23 cellular contexts compared by ENCODE assay signal in genomic region chr18:48053881-48054586, GRCh38.
DNase-seq lines count a peak whose midpoint lies in the region; ATAC-seq, FAIRE-seq and TF ChIP-seq lines count a peak whose summit lies in the region.
"Had no signal": no experiment of that assay in that cellular context is flagged by ENCODE, and none has a peak within 500 bp of the region (broad histone marks: within the 10 kb centered on the region; RNA-seq: fewer than 3 reads in every experiment).

No MANE protein-coding gene starts in this region.

- WGBS in H1 (ENCODE audit: extremely low coverage in 1 of 2, insufficient coverage in 1 of 2, insufficient read length in 1 of 2, insufficient replicate concordance in 2 of 2, low coverage in 1 of 2, low lambda C conversion rate in 2 of 2, missing lambda C conversion rate in 1 of 2), 2 experiments: 83% methylated on average over 19 of the region's 19 CpGs; no CpG with 5 or more reads in 1 of the 2 experiments

- no peak overlapping the region for H3K4me3 Mint-ChIP-seq in chondrocyte (ENCODE audit: unreplicated experiment)
- H3K4me3 Mint-ChIP-seq: activated CD4-positive, alpha-beta T cell treated with anti-CD3 and anti-CD28 coated beads for 36 hours; activated CD8-positive, alpha-beta memory T cell treated with anti-CD3 and anti-CD28 coated beads, Interleukin-2, amount 10 ng/mL, durations not matched to agents 7 days and 5 days; activated naive CD8-positive, alpha-beta T cell treated with anti-CD3 and anti-CD28 coated beads, Interleukin-2, amount 10 ng/mL, durations not matched to agents 7 days and 5 days; effector memory CD8-positive, alpha-beta T cell had no signal

- 0 out of 7 replicates have a peak, but pooled peaks cover 0 to 2% (median 0%) of the 10 kb centered on the region in 4 experiments for H3K27me3 ChIP-seq in H1 (replicated peaks in 1 of 4; ENCODE audit: control insufficient read depth in 3 of 4, extremely low read depth in 1 of 4, insufficient read depth in 3 of 4, low read length in 3 of 4)
- H3K27me3 ChIP-seq in mucosa of rectum (ENCODE audit: control insufficient read depth in 2 of 2, insufficient read depth in 2 of 2, low read length in 2 of 2): no peaks in the 10 kb centered on the region
- no peaks in the 10 kb centered on the region for H3K27me3 ChIP-seq in upper lobe of right lung
- H3K27me3 ChIP-seq: thyroid gland had no signal

- no peaks in the 10 kb centered on the region; the same call in 1 of the 2 replicates for H3K79me1 ChIP-seq in H1 (ENCODE audit: low read depth, low read length)

- H2BK15ac ChIP-seq in H1 (ENCODE audit: low read length): no peak overlapping the region

- no peaks in the 10 kb centered on the region for H3K79me2 ChIP-seq in H1 (ENCODE audit: control insufficient read depth in 1 of 2, insufficient read depth in 2 of 2, low read length in 2 of 2)

- no peaks in the 10 kb centered on the region for H3K4me1 Mint-ChIP-seq in chondrocyte (ENCODE audit: low read depth)
- H3K4me1 Mint-ChIP-seq: activated CD4-positive, alpha-beta T cell treated with anti-CD3 and anti-CD28 coated beads for 36 hours; activated CD8-positive, alpha-beta memory T cell treated with anti-CD3 and anti-CD28 coated beads, Interleukin-2, amount 10 ng/mL, durations not matched to agents 7 days and 5 days; activated naive CD8-positive, alpha-beta T cell treated with anti-CD3 and anti-CD28 coated beads, Interleukin-2, amount 10 ng/mL, durations not matched to agents 7 days and 5 days had no signal

- H3K9ac ChIP-seq in H1 (replicated peaks in 1 of 4; ENCODE audit: extremely low read depth in 1 of 4, low read depth in 3 of 4, low read length in 3 of 4) (no peak overlapping the region), mucosa of rectum (ENCODE audit: low read depth in 1 of 2, low read length in 2 of 2) (peak overlapping the region in 1 of 2 donors; percentile 18)

- H3K18ac ChIP-seq in H1 (ENCODE audit: extremely low read depth, low read length): no peak overlapping the region

- H3K14ac ChIP-seq in H1 (ENCODE audit: insufficient read length): no peak overlapping the region

- H3K23ac ChIP-seq in H1 (ENCODE audit: insufficient read length): no peak overlapping the region

- peak overlapping the region; percentile 45; the same call in 1 of the 2 replicates for H2AFZ ChIP-seq in H1 (ENCODE audit: low read length)

- no peaks in the 10 kb centered on the region for H3K36me3 ChIP-seq in H1 (ENCODE audit: control insufficient read depth in 2 of 4, insufficient read depth in 4 of 4, low read length in 3 of 4)
- no peaks in the 10 kb centered on the region for H3K36me3 ChIP-seq in mucosa of rectum (ENCODE audit: control insufficient read depth in 2 of 2, insufficient read depth in 2 of 2, low read length in 2 of 2)
- H3K36me3 ChIP-seq in upper lobe of right lung: no peaks in the 10 kb centered on the region
- H3K36me3 ChIP-seq: thyroid gland had no signal

- H3K56ac ChIP-seq in H1 (replicated peaks; ENCODE audit: insufficient read length, low read depth, low read length): no peak overlapping the region

- H3K9me3 Mint-ChIP-seq in chondrocyte (ENCODE audit: low read depth): peaks cover 5% of the 10 kb centered on the region
- H3K9me3 Mint-ChIP-seq: activated naive CD8-positive, alpha-beta T cell treated with anti-CD3 and anti-CD28 coated beads, Interleukin-2, amount 10 ng/mL, durations not matched to agents 7 days and 5 days; activated T-helper 2 cell treated with anti-CD3 and anti-CD28 coated beads, Interferon-gamma antibody, Interleukin-2, Interleukin-4, amounts not matched to agents 10 μg/mL and 5 μg/mL and 100 μg/mL, durations not matched to agents 14 hours and 24 hours and 36 hours; effector memory CD8-positive, alpha-beta T cell had no signal

- H3K4me2 ChIP-seq in H1 (ENCODE audit: insufficient read depth in 1 of 2, low read depth in 2 of 2, low read length in 2 of 2): no peak overlapping the region

- no peak overlapping the region for H2BK20ac ChIP-seq in H1 (ENCODE audit: low read length)

- no peak overlapping the region for H4K91ac ChIP-seq in H1 (replicated peaks; ENCODE audit: insufficient read length, low read length)

- H3K4me3 ChIP-seq in H1 (ENCODE audit: extremely low read depth in 1 of 4, insufficient read depth in 2 of 4, low read depth in 3 of 4, low read length in 4 of 4) (no peak overlapping the region), mucosa of rectum (ENCODE audit: low read length in 2 of 2) (no peak overlapping the region), upper lobe of right lung (no peak overlapping the region)
- H3K4me3 ChIP-seq: thyroid gland had no signal

- CTCF ChIA-PET in H1 (lab: Charles Lee; ENCODE audit: partially characterized antibody): interaction anchor here (0.6 to 2.3 kb wide), 5 partner anchors 16 to 52 kb away, joined by 3 to 10 read pairs (median 4); no protein-coding TSS in a partner anchor

- no peak overlapping the region for H2BK12ac ChIP-seq in H1 (ENCODE audit: low read depth, low read length)

- H4K20me1 ChIP-seq in H1 (replicated peaks in 1 of 2; ENCODE audit: control insufficient read depth in 1 of 2, insufficient read depth in 2 of 2, low read length in 2 of 2): no peaks in the 10 kb centered on the region

- no peak for TF ChIP-seq POLR2A in H1 (IDR thresholded peaks at IDR 0.05; ENCODE audit: control extremely low read depth in 1 of 2, low read depth in 2 of 2, low read length in 2 of 2)

- H2AK5ac ChIP-seq in H1 (ENCODE audit: low read depth, low read length): peak overlapping the region; percentile 72; the same call in 1 of the 2 replicates

- H2BK120ac ChIP-seq in H1 (replicated peaks; ENCODE audit: low read depth, low read length): no peak overlapping the region

- H4K5ac ChIP-seq in H1 (ENCODE audit: insufficient read length, low read depth, low read length): no peak overlapping the region

- no peaks in the 10 kb centered on the region for H3K36me3 Mint-ChIP-seq in chondrocyte (ENCODE audit: low read depth)
- H3K36me3 Mint-ChIP-seq: activated CD8-positive, alpha-beta memory T cell treated with anti-CD3 and anti-CD28 coated beads, Interleukin-2, amount 10 ng/mL, durations not matched to agents 7 days and 5 days; activated naive CD8-positive, alpha-beta T cell treated with anti-CD3 and anti-CD28 coated beads, Interleukin-2, amount 10 ng/mL, durations not matched to agents 7 days and 5 days had no signal

- H2BK5ac ChIP-seq in H1 (ENCODE audit: low read depth, low read length): no peak overlapping the region

- no peaks in the 10 kb centered on the region for H3K23me2 ChIP-seq in H1 (ENCODE audit: low read depth, low read length)

- H3K27ac ChIP-seq in H1 (ENCODE audit: low read depth, low read length) (no peak overlapping the region), mucosa of rectum (ENCODE audit: low read depth in 2 of 2, low read length in 2 of 2) (peak overlapping the region; percentile 72 to 80), upper lobe of right lung (no peak overlapping the region)

- no peak for ATAC-seq in upper lobe of right lung
- ATAC-seq: activated CD4-positive, alpha-beta T cell treated with anti-CD3 and anti-CD28 coated beads for 36 hours; activated CD8-positive, alpha-beta memory T cell treated with anti-CD3 and anti-CD28 coated beads, Interleukin-2, amount 10 ng/mL, durations not matched to agents 7 days and 5 days; effector memory CD8-positive, alpha-beta T cell; HCT116; stimulated activated naive CD8-positive, alpha-beta T cell treated with anti-CD3 and anti-CD28 coated beads, Interleukin-15, Interleukin-2, amounts not matched to agents 100 U/mL and 50 U/mL, for 24 hours had no signal

- H4K8ac ChIP-seq in H1 (ENCODE audit: extremely low read depth, insufficient read depth, low read length): no peak overlapping the region

- TF ChIP-seq EP300 in H1 (IDR thresholded peaks at IDR 0.05; ENCODE audit: borderline replicate concordance in 1 of 2, low read depth in 2 of 2, low read length in 2 of 2): no peak

- POLR2A ChIA-PET in H1 (lab: Charles Lee; ENCODE audit: partially characterized antibody): no interaction called here

- H3K9me3 ChIP-seq in H1 (ENCODE audit: insufficient read depth in 2 of 2, low read depth in 1 of 2, low read length in 1 of 2): no peaks in the 10 kb centered on the region
- no peaks in the 10 kb centered on the region for H3K9me3 ChIP-seq in mucosa of rectum (ENCODE audit: control insufficient read depth in 2 of 2, low read length in 2 of 2)
- H3K9me3 ChIP-seq in upper lobe of right lung: no peaks in the 10 kb centered on the region
- H3K9me3 ChIP-seq: thyroid gland had no signal

- DNase-seq in NCI-H69 (lab: John Stamatoyannopoulos, UW) (peak; percentile 85), H1 (ENCODE audit: low read depth in 1 of 2, low spot score in 2 of 2) (no peak), upper lobe of right lung (peak; percentile 29), NCI-H128 (lab: John Stamatoyannopoulos, UW; ENCODE audit: unreplicated experiment) (no peak), glomerular visceral epithelial cell (ENCODE audit: extremely low spot score) (no peak), chondrocyte (ENCODE audit: low spot score) (no peak)
- DNase-seq: activated CD4-positive, alpha-beta T cell treated with anti-CD3 and anti-CD28 coated beads for 36 hours; activated CD8-positive, alpha-beta memory T cell treated with anti-CD3 and anti-CD28 coated beads, Interleukin-2, amount 10 ng/mL, durations not matched to agents 7 days and 5 days; activated naive CD8-positive, alpha-beta T cell treated with anti-CD3 and anti-CD28 coated beads, Interleukin-2, amount 10 ng/mL, durations not matched to agents 7 days and 5 days; DMS79 treated with DMSO at 0.1 percent for 48 hours; effector memory CD8-positive, alpha-beta T cell; Karpas-422; NCI-H2081 treated with DMSO at 0.1 percent for 48 hours; NCI-H510A; RPMI8226; stimulated activated CD4-positive, alpha-beta T cell treated with anti-CD3 and anti-CD28 coated beads, Interleukin-2, amount 100 ng/mL, for 24 hours; stimulated activated naive CD8-positive, alpha-beta T cell treated with anti-CD3 and anti-CD28 coated beads, Interleukin-15, Interleukin-2, amounts not matched to agents 100 U/mL and 50 U/mL, for 24 hours; T1000; thyroid gland had no signal

- TF ChIP-seq CTCF in H1 (IDR thresholded peaks at IDR 0.05; ENCODE audit: control extremely low read depth in 1 of 3, insufficient read depth in 1 of 3, low read depth in 1 of 3, low read length in 3 of 3): no peak
- TF ChIP-seq CTCF in upper lobe of right lung (IDR thresholded peaks at IDR 0.05): no peak
- no peak for TF ChIP-seq CTCF in chondrocyte (IDR thresholded peaks at IDR 0.05)

- no peak for FAIRE-seq in H1 (lab: Jason Lieb, UNC)
- FAIRE-seq: GM12892 had no signal

- no peak overlapping the region for H3K4ac ChIP-seq in H1 (replicated peaks; ENCODE audit: insufficient read length, low read depth, low read length)

- H3K4me1 ChIP-seq in H1 (replicated peaks in 1 of 4; ENCODE audit: control insufficient read depth in 3 of 4, insufficient read depth in 4 of 4, low read length in 3 of 4) (peaks cover 0 to 4% (median 2%) of the 10 kb centered on the region in 4 experiments; a peak in 4 of 7 replicates), mucosa of rectum (ENCODE audit: control insufficient read depth in 2 of 2, insufficient read depth in 2 of 2, low read length in 2 of 2) (peaks cover 20 to 30% of the 10 kb centered on the region in 2 donors), upper lobe of right lung (peaks cover 6% of the 10 kb centered on the region)

- H3K27ac Mint-ChIP-seq in chondrocyte (ENCODE audit: unreplicated experiment): no peak overlapping the region
- H3K27ac Mint-ChIP-seq: activated CD4-positive, alpha-beta T cell treated with anti-CD3 and anti-CD28 coated beads for 36 hours; activated CD8-positive, alpha-beta memory T cell treated with anti-CD3 and anti-CD28 coated beads, Interleukin-2, amount 10 ng/mL, durations not matched to agents 7 days and 5 days; activated naive CD8-positive, alpha-beta T cell treated with anti-CD3 and anti-CD28 coated beads, Interleukin-2, amount 10 ng/mL, durations not matched to agents 7 days and 5 days; activated T-helper 2 cell treated with anti-CD3 and anti-CD28 coated beads, Interferon-gamma antibody, Interleukin-2, Interleukin-4, amounts not matched to agents 10 μg/mL and 5 μg/mL and 100 μg/mL, durations not matched to agents 14 hours and 24 hours and 36 hours; effector memory CD8-positive, alpha-beta T cell had no signal

- intact Hi-C loops in upper lobe of right lung (cut with DNase I): no loop called here

- no peak for TF ChIP-seq RAD21 in H1 (IDR thresholded peaks at IDR 0.05 in 1 of 2, conservative IDR thresholded peaks at IDR 0.05 in 1 of 2; ENCODE audit: low read depth in 2 of 2, low read length in 2 of 2)

- H3K27me3 Mint-ChIP-seq in chondrocyte (ENCODE audit: low read depth): peaks cover 48% of the 10 kb centered on the region

Comparison
In these comparisons a context has a peak if more than half of its experiments do, and no peak if none do; other contexts are left out.
1. DNase-seq: peak in NCI-H69 (single experiment) and upper lobe of right lung (single experiment); none in H1 (0 of 2), NCI-H128 (single experiment), glomerular visceral epithelial cell (single experiment) and chondrocyte (single experiment).
2. H3K27ac ChIP-seq: peak in mucosa of rectum (2 of 2); none in H1 (single experiment) and upper lobe of right lung (single experiment).